ENCODE assay signal across 8 cellular contexts in genomic region chr2:100142393-100142792, GRCh38. TPM values are rescaled to one million over a fixed set of nuclear protein-coding genes. Genes with fewer than 3 reads are reported as not detected.
DNase-seq lines count a peak whose midpoint lies in the region; ATAC-seq and TF ChIP-seq lines count a peak whose summit lies in the region.

TSS of gene AFF3 (minus strand) at chr2:100142590. CDS start at chr2:100104454, 38,136 bp downstream.

- no peaks in the 10 kb centered on the region for H3K4me1 ChIP-seq in right atrium auricular region

- no peaks in the 10 kb centered on the region for H3K4me1 Mint-ChIP-seq in neural crest cell

- H3K36me3 Mint-ChIP-seq in neural crest cell (ENCODE audit: low read depth): peaks cover 4% of the 10 kb centered on the region

- no peaks in the 10 kb centered on the region for H3K36me3 ChIP-seq in right atrium auricular region

- H3K4me3 Mint-ChIP-seq in neural crest cell: no peak within 1 kb of the TSS

- peaks cover 14% of the 10 kb centered on the region for H3K9me3 Mint-ChIP-seq in neural crest cell

- no peaks in the 10 kb centered on the region for H3K27me3 ChIP-seq in right atrium auricular region

- H3K27ac ChIP-seq in right atrium auricular region: no peak within 1 kb of the TSS

- H3K4me3 ChIP-seq in right atrium auricular region: no peak within 1 kb of the TSS

- H3K27me3 Mint-ChIP-seq in neural crest cell (ENCODE audit: low read depth): no peaks in the 10 kb centered on the region

- no peak for DNase-seq in right atrium auricular region (ENCODE audit: low spot score)
- no peak for DNase-seq in Right ventricle myocardium superior
- DNase-seq in activated CD8-positive, alpha-beta memory T cell treated with anti-CD3 and anti-CD28 coated beads, Interleukin-2, amount 50 U/mL, for 4 hours: peak; percentile 16
- DNase-seq in neural crest cell (ENCODE audit: low read depth, low spot score): no peak
- DNase-seq in NCI-H128 (lab: John Stamatoyannopoulos, UW; ENCODE audit: unreplicated experiment): no peak
- no peak for DNase-seq in H4 (ENCODE audit: low spot score)
- DNase-seq in NCI-H2081 treated with DMSO at 0.1 percent for 48 hours (lab: John Stamatoyannopoulos, UW): no peak

- TF ChIP-seq CTCF in right atrium auricular region (IDR thresholded peaks at IDR 0.05) (no peak), neural crest cell (conservative IDR thresholded peaks at IDR 0.05) (no peak)

- ATAC-seq in Right ventricle myocardium superior (ENCODE audit: poor library complexity) (no peak), HG03460 (IDR thresholded peaks at IDR 0.05; ENCODE audit: unreplicated experiment) (peak; percentile 97)

- H3K27ac Mint-ChIP-seq in neural crest cell (ENCODE audit: unreplicated experiment): peak within 1 kb of the TSS; percentile 7

- H3K9me3 ChIP-seq in right atrium auricular region: no peaks in the 10 kb centered on the region

- intact Hi-C loops in Right ventricle myocardium superior (cut with DNase I): no loop called here

RNA-seq across cellular contexts. Expression of gene AFF3, which starts in this region (rescaled TPM):
- total RNA-seq in right atrium auricular region (10 to 100 TPM; 10.8 to 16.2 TPM), Right ventricle myocardium superior (7.6 TPM), neural crest cell (20.9 and 25.7 TPM in 2 replicates)
- total RNA-seq in H4 (2014; rRNA removed; shearing (Covaris generic)): 0.21 and 0.37 TPM in 2 replicates
